18 cellular contexts compared by ENCODE assay signal in genomic region chr15:31513178-31513577, GRCh38.
DNase-seq lines count a peak whose midpoint lies in the region; ATAC-seq and TF ChIP-seq lines count a peak whose summit lies in the region.
"Had no signal": no experiment of that assay in that cellular context is flagged by ENCODE, and none has a peak within 500 bp of the region (broad histone marks: within the 10 kb centered on the region; RNA-seq: fewer than 3 reads in every experiment).

No MANE protein-coding gene starts in this region.

- intact Hi-C loops in activated CD4-positive, alpha-beta T cell treated with anti-CD3 and anti-CD28 coated beads, Interleukin-2, amount 10 ng/mL, durations not matched to agents 24 days and 14 days (cut with micrococcal nuclease): no loop called here
- intact Hi-C loops in body of pancreas (cut with DNase I) (no loop called here), posterior vena cava (cut with DNase I) (no loop called here)

- peaks cover 6% of the 10 kb centered on the region for H3K36me3 Mint-ChIP-seq in activated CD4-positive, alpha-beta T cell treated with anti-CD3 and anti-CD28 coated beads, Interleukin-2, amount 10 ng/mL, durations not matched to agents 24 days and 14 days (ENCODE audit: low read depth)
- no peaks in the 10 kb centered on the region for H3K36me3 Mint-ChIP-seq in activated naive CD4-positive, alpha-beta T cell treated with anti-CD3 and anti-CD28 coated beads, Interleukin-2, amount 50 U/mL, for 24 hours

- TF ChIP-seq CTCF in body of pancreas (IDR thresholded peaks at IDR 0.05): no peak

- H3K27me3 ChIP-seq in body of pancreas: no peaks in the 10 kb centered on the region
- H3K27me3 ChIP-seq: BLaER1, MG63 had no signal

- no peaks in the 10 kb centered on the region for H3K4me1 ChIP-seq in body of pancreas

- H3K9me3 ChIP-seq in body of pancreas: no peaks in the 10 kb centered on the region
- H3K9me3 ChIP-seq: BLaER1, MG63 had no signal

- TF ChIP-seq POLR2A in body of pancreas (IDR thresholded peaks at IDR 0.05): no peak

- DNase-seq in activated CD4-positive, alpha-beta T cell treated with anti-CD3 and anti-CD28 coated beads, Interleukin-2, amount 10 ng/mL, durations not matched to agents 24 days and 14 days: no peak
- no peak for DNase-seq in activated CD4-positive, alpha-beta T cell treated with anti-CD3 and anti-CD28 coated beads, Interleukin-2, amount 50 U/mL, for 48 hours
- DNase-seq in activated naive CD4-positive, alpha-beta T cell (lab: John Stamatoyannopoulos, UW): no peak
- peak in 2 of 4 donors; percentile 33 to 42 for DNase-seq in body of pancreas
- DNase-seq in posterior vena cava (ENCODE audit: low spot score): peak; percentile 43
- DNase-seq in CD1c-positive myeloid dendritic cell (ENCODE audit: extremely low spot score): no peak
- DNase-seq: CD4-positive, alpha-beta T cell; DMS53; IMR-90; KG1; MG63; NCI-H1694 treated with DMSO at 0.1 percent for 48 hours; NCI-H2081; NCI-H2227 treated with DMSO at 0.1 percent for 48 hours; NCI-H526 treated with DMSO at 0.1 percent for 48 hours had no signal

- H3K36me3 ChIP-seq in body of pancreas (replicated peaks in 1 of 2; ENCODE audit: insufficient read depth in 1 of 2, low read depth in 2 of 2): no peaks in the 10 kb centered on the region
- H3K36me3 ChIP-seq: BLaER1, MG63 had no signal

- H3K27ac Mint-ChIP-seq in activated CD4-positive, alpha-beta T cell treated with anti-CD3 and anti-CD28 coated beads, Interleukin-2, amount 10 ng/mL, durations not matched to agents 24 days and 14 days: peak overlapping the region; percentile 20
- H3K27ac Mint-ChIP-seq in activated naive CD4-positive, alpha-beta T cell treated with anti-CD3 and anti-CD28 coated beads, Interleukin-2, amount 50 U/mL, for 24 hours: peak overlapping the region; percentile 6
- H3K27ac Mint-ChIP-seq: CD4-positive, alpha-beta T cell had no signal

- peak; percentile 45 for ATAC-seq in body of pancreas
- ATAC-seq: Panc1 had no signal

- H3K27ac ChIP-seq in body of pancreas: no peak overlapping the region
- H3K27ac ChIP-seq: BLaER1 had no signal

- no peak overlapping the region for H3K4me3 ChIP-seq in body of pancreas
- H3K4me3 ChIP-seq: BLaER1, MG63 had no signal

- H3K27me3 Mint-ChIP-seq in activated CD4-positive, alpha-beta T cell treated with anti-CD3 and anti-CD28 coated beads, Interleukin-2, amount 10 ng/mL, durations not matched to agents 24 days and 14 days: no peaks in the 10 kb centered on the region
- H3K27me3 Mint-ChIP-seq in activated naive CD4-positive, alpha-beta T cell treated with anti-CD3 and anti-CD28 coated beads, Interleukin-2, amount 50 U/mL, for 24 hours: peaks cover 2% of the 10 kb centered on the region

- no peak overlapping the region for H3K4me3 Mint-ChIP-seq in activated CD4-positive, alpha-beta T cell treated with anti-CD3 and anti-CD28 coated beads, Interleukin-2, amount 10 ng/mL, durations not matched to agents 24 days and 14 days
- no peak overlapping the region for H3K4me3 Mint-ChIP-seq in activated naive CD4-positive, alpha-beta T cell treated with anti-CD3 and anti-CD28 coated beads, Interleukin-2, amount 50 U/mL, for 24 hours
- H3K4me3 Mint-ChIP-seq: CD4-positive, alpha-beta T cell had no signal

- peaks cover 22% of the 10 kb centered on the region for H3K4me1 Mint-ChIP-seq in activated CD4-positive, alpha-beta T cell treated with anti-CD3 and anti-CD28 coated beads, Interleukin-2, amount 10 ng/mL, durations not matched to agents 24 days and 14 days
- H3K4me1 Mint-ChIP-seq in activated naive CD4-positive, alpha-beta T cell treated with anti-CD3 and anti-CD28 coated beads, Interleukin-2, amount 50 U/mL, for 24 hours: peaks cover 19% of the 10 kb centered on the region

- 36 to 48% methylated on average over 7 of the region's 7 CpGs for WGBS in body of pancreas, 2 donors

- peaks cover 20% of the 10 kb centered on the region for H3K9me3 Mint-ChIP-seq in activated CD4-positive, alpha-beta T cell treated with anti-CD3 and anti-CD28 coated beads, Interleukin-2, amount 10 ng/mL, durations not matched to agents 24 days and 14 days
- H3K9me3 Mint-ChIP-seq in activated naive CD4-positive, alpha-beta T cell treated with anti-CD3 and anti-CD28 coated beads, Interleukin-2, amount 50 U/mL, for 24 hours: no peaks in the 10 kb centered on the region
- H3K9me3 Mint-ChIP-seq: CD4-positive, alpha-beta T cell had no signal
